ENCODE assay signal across 2 cellular contexts in genomic region chr16:2129890-2130447, GRCh38. TPM values are rescaled to one million over a fixed set of nuclear protein-coding genes. Genes with fewer than 3 reads are reported as not detected.
"Had no signal": no experiment of that assay in that cellular context is flagged by ENCODE, and none has a peak within 500 bp of the region (broad histone marks: within the 10 kb centered on the region; RNA-seq: fewer than 3 reads in every experiment).

No MANE protein-coding gene starts in this region.

RNA-seq across cellular contexts. Expression of gene RAB26, which starts 18.5 kb away (rescaled TPM):
- total RNA-seq: T-helper 2 cell treated with Interferon-gamma antibody and Interleukin-4, amounts not matched to agents 100 ng/mL and 5 ng/mL, for 36 hours; tibial nerve had no signal
